Comparison of ENCODE assay signal across 8 cellular contexts in the genomic region with DNA sequence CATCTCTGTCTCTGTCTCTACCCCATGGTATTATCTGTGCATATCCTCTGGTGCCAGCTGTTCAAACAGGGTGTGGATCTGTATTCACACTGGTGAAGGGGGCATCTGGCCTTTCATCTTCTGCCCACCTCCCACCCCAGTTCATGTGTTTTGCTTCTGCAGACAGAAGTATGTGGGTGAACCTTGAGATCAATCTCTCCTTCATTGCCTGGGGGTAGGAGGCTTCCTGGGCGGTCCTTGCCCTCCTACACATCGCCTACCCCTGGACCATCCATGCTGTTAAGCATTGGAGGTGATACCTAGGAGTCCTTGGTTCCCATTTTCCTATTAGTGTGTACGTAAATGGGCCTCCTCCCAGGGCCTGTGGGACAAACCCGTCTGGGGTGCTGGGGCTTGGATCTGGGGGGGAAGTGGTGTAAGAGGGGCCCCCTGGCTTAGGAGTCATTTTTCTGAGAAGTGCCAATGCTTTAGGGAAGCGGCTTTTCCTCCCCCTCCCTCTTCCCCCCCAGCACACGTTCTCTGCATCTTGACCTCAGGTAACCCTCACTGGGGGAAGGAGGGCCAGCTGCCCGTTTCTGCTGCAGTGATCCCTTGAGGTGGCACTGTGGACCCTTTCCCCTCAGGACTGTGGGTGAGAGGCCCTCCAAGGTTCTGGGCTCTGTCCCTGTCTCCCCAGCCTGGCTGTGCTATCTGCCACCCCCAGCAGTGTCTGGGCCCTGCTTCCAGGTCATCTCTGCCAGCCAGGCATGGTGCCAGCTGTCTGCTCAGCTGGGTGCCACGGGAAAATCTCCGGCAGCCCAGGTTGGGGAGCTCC. TPM values are rescaled to one million over a fixed set of nuclear protein-coding genes. Genes with fewer than 3 reads are reported as not detected.
DNase-seq lines count a peak whose midpoint lies in the region; TF ChIP-seq lines count a peak whose summit lies in the region.

No MANE protein-coding gene starts in this region.

- H3K4me1 ChIP-seq in Peyer's patch = peaks cover 11 to 94% (median 61%) of the 10 kb centered on the region in 4 donors
- peaks cover 100% of the 10 kb centered on the region in 4 donors for H3K4me1 ChIP-seq in esophagus muscularis mucosa

- peak overlapping the region; percentile 52 for H3K4me3 Mint-ChIP-seq in stimulated activated naive CD8-positive, alpha-beta T cell treated with anti-CD3 and anti-CD28 coated beads, Interleukin-15, Interleukin-2, amounts not matched to agents 100 ng/mL and 50 ng/mL, for 24 hours
- no peak overlapping the region for H3K4me3 Mint-ChIP-seq in nephron progenitor cell

- H3K4me3 ChIP-seq in Peyer's patch (no peak overlapping the region), esophagus muscularis mucosa (peak overlapping the region in 1 of 4 donors; percentile 6)

- H3K27ac ChIP-seq in Peyer's patch = peak overlapping the region; percentile 38 to 77 (median 74)
- peak overlapping the region; percentile 94 to 98 (median 96) for H3K27ac ChIP-seq in esophagus muscularis mucosa (replicated peaks in 1 of 4)

- WGBS in esophagus muscularis mucosa = 19% methylated on average over 9 of the region's 9 CpGs

- H3K27ac Mint-ChIP-seq in stimulated activated naive CD8-positive, alpha-beta T cell treated with anti-CD3 and anti-CD28 coated beads, Interleukin-15, Interleukin-2, amounts not matched to agents 100 ng/mL and 50 ng/mL, for 24 hours = peak overlapping the region; percentile 67
- no peak overlapping the region for H3K27ac Mint-ChIP-seq in nephron progenitor cell

- TF ChIP-seq CTCF in Peyer's patch (IDR thresholded peaks at IDR 0.05) (no peak), esophagus muscularis mucosa (IDR thresholded peaks at IDR 0.05) (no peak), nephron progenitor cell (IDR thresholded peaks at IDR 0.05) (no peak)

- TF ChIP-seq EP300 in esophagus muscularis mucosa (IDR thresholded peaks at IDR 0.05) = no peak

- no peaks in the 10 kb centered on the region for H3K27me3 ChIP-seq in Peyer's patch
- H3K27me3 ChIP-seq in esophagus muscularis mucosa = no peaks in the 10 kb centered on the region

- H3K27me3 Mint-ChIP-seq in stimulated activated naive CD8-positive, alpha-beta T cell treated with anti-CD3 and anti-CD28 coated beads, Interleukin-15, Interleukin-2, amounts not matched to agents 100 ng/mL and 50 ng/mL, for 24 hours = no peaks in the 10 kb centered on the region
- no peaks in the 10 kb centered on the region for H3K27me3 Mint-ChIP-seq in nephron progenitor cell (ENCODE audit: low read depth, poor library complexity)

- H3K4me1 Mint-ChIP-seq in stimulated activated naive CD8-positive, alpha-beta T cell treated with anti-CD3 and anti-CD28 coated beads, Interleukin-15, Interleukin-2, amounts not matched to agents 100 ng/mL and 50 ng/mL, for 24 hours (ENCODE audit: low read depth) = peaks cover 96% of the 10 kb centered on the region
- H3K4me1 Mint-ChIP-seq in nephron progenitor cell = peaks cover 75% of the 10 kb centered on the region

- no peaks in the 10 kb centered on the region for H3K9me3 Mint-ChIP-seq in stimulated activated naive CD8-positive, alpha-beta T cell treated with anti-CD3 and anti-CD28 coated beads, Interleukin-15, Interleukin-2, amounts not matched to agents 100 ng/mL and 50 ng/mL, for 24 hours
- no peaks in the 10 kb centered on the region for H3K9me3 Mint-ChIP-seq in nephron progenitor cell

- intact Hi-C loops in esophagus muscularis mucosa (cut with DNase I) = no loop called here

- TF ChIP-seq POLR2A in Peyer's patch (IDR thresholded peaks at IDR 0.05) = no peak
- no peak for TF ChIP-seq POLR2A in esophagus muscularis mucosa (IDR thresholded peaks at IDR 0.05; ENCODE audit: low read depth)

- DNase-seq in NCI-H510A treated with DMSO at 0.1 percent for 48 hours (lab: John Stamatoyannopoulos, UW) (peak; percentile 56), NCI-H510A (lab: John Stamatoyannopoulos, UW) (no peak), Peyer's patch (peak in 2 of 3 donors; percentile 76 to 81), esophagus muscularis mucosa (ENCODE audit: extremely low spot score) (no peak), nephron progenitor cell (no peak), HCEC 1CT (no peak), GM03348 (ENCODE audit: low spot score) (no peak)

- H3K36me3 Mint-ChIP-seq in stimulated activated naive CD8-positive, alpha-beta T cell treated with anti-CD3 and anti-CD28 coated beads, Interleukin-15, Interleukin-2, amounts not matched to agents 100 ng/mL and 50 ng/mL, for 24 hours (ENCODE audit: low read depth) = peaks cover 27% of the 10 kb centered on the region
- peaks cover 34% of the 10 kb centered on the region for H3K36me3 Mint-ChIP-seq in nephron progenitor cell (ENCODE audit: low read depth)

- no peaks in the 10 kb centered on the region for H3K9me3 ChIP-seq in Peyer's patch
- no peaks in the 10 kb centered on the region for H3K9me3 ChIP-seq in esophagus muscularis mucosa

- H3K36me3 ChIP-seq in Peyer's patch (peaks cover 0 to 11% (median 0%) of the 10 kb centered on the region in 3 donors), esophagus muscularis mucosa (peaks cover 0 to 12% (median 2%) of the 10 kb centered on the region in 4 donors)

RNA-seq across cellular contexts. Expression of a gene that starts 21.2 kb away (rescaled TPM):
- total RNA-seq in Peyer's patch = 10 to 100 TPM; 46.2 to 93.3 (median 72.1) TPM
- 10 to 100 TPM; 26.2 to 53.5 (median 52.2) TPM for total RNA-seq in esophagus muscularis mucosa

RNA-seq across cellular contexts. Expression of a gene that starts 34.3 kb away (rescaled TPM):
- total RNA-seq in Peyer's patch = 1 to 10 TPM in 1 of 4 donors, not detected in 3; 1.6 TPM
- total RNA-seq in esophagus muscularis mucosa = under 1 TPM in 2 of 4 donors, not detected in 2; 0.40 to 0.50 TPM

RNA-seq across cellular contexts. Expression of a gene that starts 42.5 kb away (rescaled TPM):
- total RNA-seq in Peyer's patch = 10 to 100 TPM in 1 of 4 donors, 1 to 10 TPM in 3; 2.5 to 21.5 (median 3.4) TPM
- total RNA-seq in esophagus muscularis mucosa = under 1 TPM; 0.32 to 0.83 (median 0.44) TPM

Comparison
In these comparisons a context has a peak if more than half of its experiments do, and no peak if none do; other contexts are left out.
1. DNase-seq: peak in NCI-H510A treated with DMSO at 0.1 percent for 48 hours (single experiment) and Peyer's patch (2 of 3); none in NCI-H510A (single experiment), esophagus muscularis mucosa (single experiment), nephron progenitor cell (single experiment), HCEC 1CT (single experiment) and GM03348 (single experiment).